Comparison of ENCODE assay signal across 23 cellular contexts in the genomic region with DNA sequence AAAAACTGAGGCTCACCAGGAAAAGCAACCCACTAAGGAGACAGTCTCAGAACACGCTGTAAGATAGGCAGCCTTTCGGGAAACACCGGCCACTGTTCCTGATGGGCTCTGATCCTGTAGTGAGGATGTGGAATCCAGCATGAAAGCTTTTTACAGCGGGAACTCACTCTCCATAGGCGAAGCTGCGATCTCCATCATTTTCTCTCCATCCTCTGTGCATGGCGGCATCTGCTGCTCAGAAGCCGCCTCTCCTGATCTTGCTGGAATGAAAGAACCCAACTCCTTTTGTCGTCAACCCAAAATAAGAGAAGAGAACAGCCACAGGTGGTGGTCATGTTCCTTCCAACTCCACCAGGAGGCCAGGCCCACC.
"Had no signal": no experiment of that assay in that cellular context is flagged by ENCODE, and none has a peak within 500 bp of the region (broad histone marks: within the 10 kb centered on the region; RNA-seq: fewer than 3 reads in every experiment).

No MANE protein-coding gene starts in this region.

- H3K4me1 ChIP-seq: Peyer's patch had no signal

- H3K9ac ChIP-seq: KMS-11 had no signal

- H3K27me3 ChIP-seq: brain microvascular endothelial cell, Peyer's patch had no signal

- DNase-seq: activated CD4-positive, alpha-beta memory T cell treated with anti-CD3 and anti-CD28 coated beads for 36 hours; activated CD4-positive, alpha-beta T cell treated with anti-CD3 and anti-CD28 coated beads, Interleukin-2, amount 10 ng/mL, durations not matched to agents 7 days and 5 days; activated CD4-positive, CD25-positive, alpha-beta regulatory T cell treated with anti-CD3 and anti-CD28 coated beads, Interleukin-2, amount 50 U/mL, for 72 hours; activated gamma-delta T cell; activated naive CD4-positive, alpha-beta T cell treated with anti-CD3 and anti-CD28 coated beads, Interleukin-2, amount 10 ng/mL, durations not matched to agents 7 days and 5 days; activated naive CD8-positive, alpha-beta T cell treated with anti-CD3 and anti-CD28 coated beads for 36 hours; activated T-cell treated with anti-CD3 and anti-CD28 coated beads for 4 hours; activated T-cell treated with anti-CD3 and anti-CD28 coated beads, Interleukin-2, amount 50 U/mL, for 48 hours; brain microvascular endothelial cell; MV-4-11; NCI-H1105; NCI-H1436; NCI-H1694 treated with DMSO at 0.1 percent for 48 hours; NCI-H2029 treated with DMSO at 0.1 percent for 48 hours; NCI-H510A treated with DMSO at 0.1 percent for 48 hours; NK-92 treated with Interleukin-12 subunit alpha and Interleukin-12 subunit beta, amount 100 ng/mL, for 24 hours; Peyer's patch; SHP77 treated with DMSO at 0.1 percent for 48 hours had no signal

- H3K36me3 ChIP-seq: brain microvascular endothelial cell, cardiac muscle cell, Peyer's patch had no signal

- H3K4me3 ChIP-seq: cardiac muscle cell, Peyer's patch had no signal

- H3K27me3 Mint-ChIP-seq: activated naive CD4-positive, alpha-beta T cell treated with anti-CD3 and anti-CD28 coated beads, Interleukin-2, amount 10 ng/mL, durations not matched to agents 7 days and 5 days; activated T-helper 17 cell treated with anti-CD3 and anti-CD28 coated beads, Interleukin-2, amount 50 U/mL, for 72 hours had no signal

- H3K4me3 Mint-ChIP-seq: activated CD4-positive, alpha-beta memory T cell treated with anti-CD3 and anti-CD28 coated beads for 36 hours; activated CD4-positive, alpha-beta T cell treated with anti-CD3 and anti-CD28 coated beads, Interleukin-2, amount 10 ng/mL, durations not matched to agents 7 days and 5 days; activated naive CD4-positive, alpha-beta T cell treated with anti-CD3 and anti-CD28 coated beads, Interleukin-2, amount 10 ng/mL, durations not matched to agents 7 days and 5 days; activated naive CD8-positive, alpha-beta T cell treated with anti-CD3 and anti-CD28 coated beads for 36 hours; activated T-helper 17 cell treated with anti-CD3 and anti-CD28 coated beads, Interleukin-2, amount 50 U/mL, for 72 hours; T-helper 1 cell treated with Interleukin-12 subunit alpha and Interleukin-12 subunit beta and Interleukin-4 antibody, amounts not matched to agents 30 μg/mL and 1 μg/mL, for 36 hours had no signal

- ATAC-seq: activated T-helper 17 cell treated with anti-CD3 and anti-CD28 coated beads, Interleukin-2, amount 50 U/mL, for 72 hours; HepG2 had no signal

- H3K36me3 Mint-ChIP-seq: activated CD4-positive, alpha-beta memory T cell treated with anti-CD3 and anti-CD28 coated beads for 36 hours; activated naive CD4-positive, alpha-beta T cell treated with anti-CD3 and anti-CD28 coated beads, Interleukin-2, amount 10 ng/mL, durations not matched to agents 7 days and 5 days; activated naive CD8-positive, alpha-beta T cell treated with anti-CD3 and anti-CD28 coated beads for 36 hours had no signal

- H3K27ac ChIP-seq: brain microvascular endothelial cell, cardiac muscle cell, KMS-11, Peyer's patch had no signal

- H3K9me3 ChIP-seq: Peyer's patch had no signal

- H3K9me3 Mint-ChIP-seq: activated CD4-positive, alpha-beta T cell treated with anti-CD3 and anti-CD28 coated beads, Interleukin-2, amount 10 ng/mL, durations not matched to agents 7 days and 5 days; activated naive CD4-positive, alpha-beta T cell treated with anti-CD3 and anti-CD28 coated beads, Interleukin-2, amount 10 ng/mL, durations not matched to agents 7 days and 5 days; activated T-helper 17 cell treated with anti-CD3 and anti-CD28 coated beads, Interleukin-2, amount 50 U/mL, for 72 hours had no signal

- H3K4me1 Mint-ChIP-seq: activated CD4-positive, alpha-beta T cell treated with anti-CD3 and anti-CD28 coated beads, Interleukin-2, amount 10 ng/mL, durations not matched to agents 7 days and 5 days; activated naive CD4-positive, alpha-beta T cell treated with anti-CD3 and anti-CD28 coated beads, Interleukin-2, amount 10 ng/mL, durations not matched to agents 7 days and 5 days; activated naive CD8-positive, alpha-beta T cell treated with anti-CD3 and anti-CD28 coated beads for 36 hours; activated T-helper 17 cell treated with anti-CD3 and anti-CD28 coated beads, Interleukin-2, amount 50 U/mL, for 72 hours had no signal

- H3K27ac Mint-ChIP-seq: activated CD4-positive, alpha-beta memory T cell treated with anti-CD3 and anti-CD28 coated beads for 36 hours; activated CD4-positive, alpha-beta T cell treated with anti-CD3 and anti-CD28 coated beads, Interleukin-2, amount 10 ng/mL, durations not matched to agents 7 days and 5 days; activated naive CD4-positive, alpha-beta T cell treated with anti-CD3 and anti-CD28 coated beads, Interleukin-2, amount 10 ng/mL, durations not matched to agents 7 days and 5 days; activated naive CD8-positive, alpha-beta T cell treated with anti-CD3 and anti-CD28 coated beads for 36 hours; activated T-helper 17 cell treated with anti-CD3 and anti-CD28 coated beads, Interleukin-2, amount 50 U/mL, for 72 hours; T-helper 1 cell treated with Interleukin-12 subunit alpha and Interleukin-12 subunit beta and Interleukin-4 antibody, amounts not matched to agents 30 μg/mL and 1 μg/mL, for 36 hours had no signal
